Comparison of ENCODE assay signal across 1 cellular context in genomic region chr1:159917533-159917932, GRCh38.
TF ChIP-seq lines count a peak whose summit lies in the region.

No MANE protein-coding gene starts in this region.

TF ChIP-seq in IMR-90, 13 proteins besides CTCF, POLR2A, EP300 and RAD21:
- no peak for TF ChIP-seq MAZ (IDR thresholded peaks at IDR 0.05; ENCODE audit: borderline replicate concordance, low read depth, low read length)
- TF ChIP-seq, protein P1, sequence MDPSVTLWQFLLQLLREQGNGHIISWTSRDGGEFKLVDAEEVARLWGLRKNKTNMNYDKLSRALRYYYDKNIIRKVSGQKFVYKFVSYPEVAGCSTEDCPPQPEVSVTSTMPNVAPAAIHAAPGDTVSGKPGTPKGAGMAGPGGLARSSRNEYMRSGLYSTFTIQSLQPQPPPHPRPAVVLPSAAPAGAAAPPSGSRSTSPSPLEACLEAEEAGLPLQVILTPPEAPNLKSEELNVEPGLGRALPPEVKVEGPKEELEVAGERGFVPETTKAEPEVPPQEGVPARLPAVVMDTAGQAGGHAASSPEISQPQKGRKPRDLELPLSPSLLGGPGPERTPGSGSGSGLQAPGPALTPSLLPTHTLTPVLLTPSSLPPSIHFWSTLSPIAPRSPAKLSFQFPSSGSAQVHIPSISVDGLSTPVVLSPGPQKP (IDR thresholded peaks at IDR 0.05; ENCODE audit: borderline replicate concordance, low read depth, low read length), result no peak
- no peak for TF ChIP-seq BHLHE40 (IDR thresholded peaks at IDR 0.05; ENCODE audit: low read depth, low read length)
- TF ChIP-seq MAFK (IDR thresholded peaks at IDR 0.05; ENCODE audit: low read depth, low read length), result no peak
- TF ChIP-seq NFE2L2 (IDR thresholded peaks at IDR 0.05; ENCODE audit: low read depth, low read length), result no peak
- TF ChIP-seq SMC3 (IDR thresholded peaks at IDR 0.05; ENCODE audit: low read depth, low read length), result no peak
- no peak for TF ChIP-seq RCOR1 (IDR thresholded peaks at IDR 0.05; ENCODE audit: insufficient replicate concordance, low read length)
- no peak for TF ChIP-seq FOS (IDR thresholded peaks at IDR 0.05; ENCODE audit: low read depth, low read length)
- no peak for TF ChIP-seq MXI1 (IDR thresholded peaks at IDR 0.05; ENCODE audit: borderline replicate concordance, low read depth, low read length)
- no peak for TF ChIP-seq USF2 (IDR thresholded peaks at IDR 0.05; ENCODE audit: low read depth, low read length)
- no peak for TF ChIP-seq RFX5 (IDR thresholded peaks at IDR 0.05; ENCODE audit: low read depth, low read length)
- TF ChIP-seq CEBPB (IDR thresholded peaks at IDR 0.05; ENCODE audit: low read depth, low read length), result no peak
